In genomic region chr10:45672201-45673073, GRCh38 we compare ENCODE assay signal across 8 cellular contexts. TPM values are rescaled to one million over a fixed set of nuclear protein-coding genes. Genes with fewer than 3 reads are reported as not detected.
DNase-seq lines count a peak whose midpoint lies in the region; ATAC-seq and TF ChIP-seq lines count a peak whose summit lies in the region.

Gene ZFAND4 (minus strand): TSS chr10:45672772. CDS start chr10:45663725, 9,047 bp downstream.

- H3K27ac Mint-ChIP-seq in GM23338: peak within 1 kb of the TSS; percentile 97

- peaks cover 8% of the 10 kb centered on the region for H3K27me3 Mint-ChIP-seq in GM23338 (ENCODE audit: insufficient read depth, low read depth, poor library complexity)

- H4K20me1 ChIP-seq in GM23338 (replicated peaks; ENCODE audit: insufficient read depth): 0 out of 2 replicates have a peak, but pooled peaks cover 6% of the 10 kb centered on the region

- TF ChIP-seq POLR2A in Raji (IDR thresholded peaks at IDR 0.05; ENCODE audit: insufficient read depth, low read depth, low read length): peak; percentile 75

- H3K9me2 ChIP-seq in GM23338 (ENCODE audit: insufficient read depth): no peaks in the 10 kb centered on the region

- ATAC-seq in GM23338 (peak; percentile 94), foreskin keratinocyte (peak; percentile 97)

- TF ChIP-seq CTCF in GM23338 (conservative IDR thresholded peaks at IDR 0.05; ENCODE audit: low read depth in 2 of 2) (peak; percentile 35 to 60), LNCAP (IDR thresholded peaks at IDR 0.05) (peak; percentile 75), foreskin keratinocyte (conservative IDR thresholded peaks at IDR 0.05) (peak; percentile 71)

- H3K4me3 ChIP-seq in GM23338: peak within 1 kb of the TSS; percentile 73
- H3K4me3 ChIP-seq in neuron (ENCODE audit: low read length): peak within 1 kb of the TSS; percentile 56
- peak within 1 kb of the TSS; percentile 89 to 97 (median 91) for H3K4me3 ChIP-seq in subcutaneous abdominal adipose tissue (ENCODE audit: low read depth in 1 of 5, low read length in 5 of 5)

- H3K4me1 ChIP-seq in GM23338 (ENCODE audit: insufficient read depth) (peaks cover 8% of the 10 kb centered on the region; the same call in 1 of the 2 replicates), foreskin keratinocyte (no peaks in the 10 kb centered on the region), neuron (ENCODE audit: insufficient read depth, low read length) (no peaks in the 10 kb centered on the region), subcutaneous abdominal adipose tissue (ENCODE audit: control insufficient read depth in 5 of 5, insufficient read depth in 5 of 5, low read length in 5 of 5) (peaks cover 0 to 15% (median 13%) of the 10 kb centered on the region in 5 donors)

- H3K36me3 ChIP-seq in GM23338 (ENCODE audit: insufficient read depth): no peaks in the 10 kb centered on the region
- no peaks in the 10 kb centered on the region for H3K36me3 ChIP-seq in neuron (ENCODE audit: insufficient read depth, low read length)
- no peaks in the 10 kb centered on the region for H3K36me3 ChIP-seq in subcutaneous abdominal adipose tissue (ENCODE audit: control insufficient read depth in 5 of 5, insufficient read depth in 5 of 5, low read length in 5 of 5)

- H2AFZ ChIP-seq in GM23338 (peak within 1 kb of the TSS; percentile 92), neuron (ENCODE audit: low read depth, low read length) (peak within 1 kb of the TSS; percentile 72)

- peak within 1 kb of the TSS; percentile 90 to 97 (median 96) for H3K9ac ChIP-seq in subcutaneous abdominal adipose tissue (ENCODE audit: low read length in 5 of 5)

- peak within 1 kb of the TSS; percentile 89 for H3K4me2 ChIP-seq in GM23338

- H3K79me2 ChIP-seq in GM23338 (replicated peaks; ENCODE audit: insufficient read depth): peaks cover 44% of the 10 kb centered on the region

- DNase-seq in ELR (ENCODE audit: low read depth): peak; percentile 96
- peak; percentile 98 for DNase-seq in GM23338 (ENCODE audit: low spot score)
- DNase-seq in activated gamma-delta T cell (lab: John Stamatoyannopoulos, UW): peak; percentile 93
- DNase-seq in foreskin keratinocyte: peak; percentile 66 to 83

- H3K27me3 ChIP-seq in GM23338 (ENCODE audit: insufficient read depth) (no peaks in the 10 kb centered on the region), foreskin keratinocyte (no peaks in the 10 kb centered on the region), neuron (ENCODE audit: insufficient read depth, low read length) (no peaks in the 10 kb centered on the region), subcutaneous abdominal adipose tissue (ENCODE audit: control insufficient read depth in 5 of 5, insufficient read depth in 4 of 5, low read length in 5 of 5) (no peaks in the 10 kb centered on the region)

- peaks cover 9% of the 10 kb centered on the region for H3F3A ChIP-seq in GM23338 (replicated peaks; ENCODE audit: low read depth)

- H3K4me3 Mint-ChIP-seq in GM23338: peak within 1 kb of the TSS; percentile 96

- peaks cover 5% of the 10 kb centered on the region; the same call in 1 of the 3 replicates for H3K9me3 Mint-ChIP-seq in GM23338

- H3K27ac ChIP-seq in GM23338 (ENCODE audit: low read depth) (peak within 1 kb of the TSS; percentile 87), foreskin keratinocyte (peak within 1 kb of the TSS; percentile 47), subcutaneous abdominal adipose tissue (ENCODE audit: low read depth, low read length) (peak within 1 kb of the TSS; percentile 81)

- H3K4me1 Mint-ChIP-seq in GM23338: peaks cover 21% of the 10 kb centered on the region

- H3K9me3 ChIP-seq in neuron (ENCODE audit: low read length): no peaks in the 10 kb centered on the region
- H3K9me3 ChIP-seq in subcutaneous abdominal adipose tissue (ENCODE audit: control insufficient read depth in 5 of 5, low read length in 5 of 5): no peaks in the 10 kb centered on the region

- H3K36me3 Mint-ChIP-seq in GM23338 (ENCODE audit: low read depth): no peaks in the 10 kb centered on the region; the same call in 2 of the 3 replicates

TF ChIP-seq in GM23338, 12 proteins besides CTCF, POLR2A, EP300 and RAD21 (continues in another document):
- TF ChIP-seq EZH2 (IDR thresholded peaks at IDR 0.05; ENCODE audit: low read depth, unreplicated experiment): no peak
- peak; percentile 79 for TF ChIP-seq CREB1 (CRISPR knock-in tag; IDR thresholded peaks at IDR 0.05; ENCODE audit: low read depth)
- TF ChIP-seq REST (IDR thresholded peaks at IDR 0.05; ENCODE audit: unreplicated experiment): no peak
- TF ChIP-seq NANOG (IDR thresholded peaks at IDR 0.05; ENCODE audit: borderline replicate concordance): no peak
- no peak for TF ChIP-seq JUNB (IDR thresholded peaks at IDR 0.05; ENCODE audit: unreplicated experiment)
- TF ChIP-seq POLR2AphosphoS5 (IDR thresholded peaks at IDR 0.05; ENCODE audit: low read depth): peak; percentile 55

RNA-seq across cellular contexts. Expression of gene ZFAND4, which starts in this region (rescaled TPM):
- total RNA-seq in GM23338 (2014; rRNA removed; shearing (Covaris generic)): 26.0 and 30.3 TPM in 2 replicates
- 6.6 and 7.4 TPM in 2 replicates for polyA plus RNA-seq in GM23338 (2016; fragmentation: Nextera tagmentation; extraction: Ambion mirVana)
- 5.6 and 6.1 TPM in 2 replicates for total RNA-seq in foreskin keratinocyte
- polyA plus RNA-seq in foreskin keratinocyte: 1.3 and 1.5 TPM in 2 replicates

Comparison
In these comparisons a context has a peak if more than half of its experiments do, and no peak if none do; other contexts are left out.
1. Peak in every context shown above with its lines: DNase-seq, ATAC-seq, H3K4me3 ChIP-seq and H3K27ac ChIP-seq.